Comparison of ENCODE assay signal across 8 cellular contexts in the genomic region with DNA sequence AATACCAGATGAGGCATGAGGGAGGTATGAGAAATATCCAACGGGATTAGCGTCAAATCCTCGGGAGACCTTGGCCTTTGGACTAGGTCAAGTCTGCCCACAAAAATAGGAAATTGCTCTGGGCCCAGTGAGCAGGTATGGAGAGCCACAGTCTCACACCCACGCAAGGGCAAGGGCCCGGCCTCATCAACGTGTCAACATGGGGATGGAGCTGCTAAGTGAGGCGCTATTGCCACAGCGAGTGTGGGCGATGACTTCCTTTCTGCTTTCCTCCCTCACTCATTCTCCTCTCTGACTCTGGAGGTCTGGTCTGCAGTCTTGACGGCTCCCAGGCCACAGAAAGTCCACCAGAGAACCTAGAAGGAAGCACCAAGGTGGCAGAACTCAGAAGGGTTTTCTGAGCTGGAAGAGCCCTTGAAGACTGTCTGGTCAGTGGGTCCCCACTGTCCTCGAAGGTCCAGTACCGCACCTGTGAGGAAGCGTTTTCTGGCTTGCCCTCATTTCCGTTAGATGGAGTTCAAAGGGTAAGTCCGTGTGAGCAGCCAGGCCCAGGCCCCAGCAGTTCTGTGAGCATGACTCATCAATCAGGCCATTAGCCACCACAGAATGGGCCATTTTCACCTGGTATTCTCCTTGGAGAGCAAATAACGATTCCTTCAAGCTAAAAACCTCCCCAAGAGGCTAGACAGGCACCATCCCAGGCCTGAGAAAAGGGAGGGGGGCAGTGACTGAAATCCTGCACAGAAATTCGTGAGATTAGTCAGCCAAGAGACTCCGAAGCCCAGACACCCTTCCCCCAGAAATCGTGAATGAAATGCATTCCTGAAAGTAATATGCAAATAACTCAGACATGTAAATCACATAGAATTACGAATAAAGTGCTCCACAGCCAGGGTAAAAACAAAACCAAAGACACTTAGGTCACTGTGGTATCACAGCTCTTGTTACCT.
DNase-seq lines count a peak whose midpoint lies in the region; ATAC-seq and TF ChIP-seq lines count a peak whose summit lies in the region.

No MANE protein-coding gene starts in this region.

- H3K4me3 Mint-ChIP-seq in Calu3 (ENCODE audit: low read depth, unreplicated experiment), result no peak overlapping the region
- H3K4me3 Mint-ChIP-seq in activated CD4-positive, alpha-beta memory T cell treated with anti-CD3 and anti-CD28 coated beads, Interleukin-2, amount 10 ng/mL, durations not matched to agents 7 days and 5 days, result no peak overlapping the region
- H3K4me3 Mint-ChIP-seq in glutamatergic neuron (ENCODE audit: unreplicated experiment), result peak overlapping the region; percentile 76

- H3K4me1 Mint-ChIP-seq in Calu3 (ENCODE audit: low read depth, unreplicated experiment), result peaks cover 78% of the 10 kb centered on the region
- peaks cover 22% of the 10 kb centered on the region for H3K4me1 Mint-ChIP-seq in activated CD4-positive, alpha-beta memory T cell treated with anti-CD3 and anti-CD28 coated beads, Interleukin-2, amount 10 ng/mL, durations not matched to agents 7 days and 5 days
- H3K4me1 Mint-ChIP-seq in glutamatergic neuron (ENCODE audit: low read depth, unreplicated experiment), result peaks cover 82% of the 10 kb centered on the region

- H3K36me3 Mint-ChIP-seq in Calu3 (ENCODE audit: insufficient read depth, unreplicated experiment) (peaks cover 33% of the 10 kb centered on the region), glutamatergic neuron (ENCODE audit: unreplicated experiment) (no peaks in the 10 kb centered on the region)
- H3K36me3 Mint-ChIP-seq in activated CD4-positive, alpha-beta memory T cell treated with anti-CD3 and anti-CD28 coated beads, Interleukin-2, amount 10 ng/mL, durations not matched to agents 7 days and 5 days (ENCODE audit: low read depth), result no peaks in the 10 kb centered on the region

- CTCF ChIA-PET in Calu3 (lab: Charles Lee), result interaction anchor here (0.6 to 3.2 kb wide), 5 partner anchors 14 to 719 kb away, joined by 3 to 16 read pairs (median 3); no protein-coding TSS in a partner anchor
- CTCF ChIA-PET in activated CD4-positive, alpha-beta memory T cell treated with anti-CD3 and anti-CD28 coated beads, Interleukin-2, amount 10 ng/mL, durations not matched to agents 7 days and 5 days (lab: Charles Lee), result interaction anchor here (0.6 to 3.0 kb wide), 7 partner anchors 14 to 241 kb away, joined by 3 to 10 read pairs (median 3); no protein-coding TSS in a partner anchor

- H3K27ac Mint-ChIP-seq in Calu3 (ENCODE audit: unreplicated experiment) (peak overlapping the region; percentile 99), glutamatergic neuron (ENCODE audit: unreplicated experiment) (peak overlapping the region; percentile 95)
- H3K27ac Mint-ChIP-seq in activated CD4-positive, alpha-beta memory T cell treated with anti-CD3 and anti-CD28 coated beads, Interleukin-2, amount 10 ng/mL, durations not matched to agents 7 days and 5 days, result peak overlapping the region; percentile 44

- intact Hi-C loops in Calu3 (cut with micrococcal nuclease; ENCODE audit: unreplicated experiment), result no loop called here

- peak; percentile 54 for DNase-seq in Calu3
- DNase-seq in activated CD4-positive, alpha-beta memory T cell treated with anti-CD3 and anti-CD28 coated beads, Interleukin-2, amount 10 ng/mL, durations not matched to agents 7 days and 5 days, result peak; percentile 45
- DNase-seq in glutamatergic neuron, result peak; percentile 46
- DNase-seq in stimulated activated CD8-positive, alpha-beta memory T cell treated with anti-CD3 and anti-CD28 coated beads, Interleukin-2, amount 100 ng/mL, for 48 hours (ENCODE audit: low read depth in 2 of 2), result peak; percentile 40 to 65
- DNase-seq in COR-L47 (lab: John Stamatoyannopoulos, UW), result no peak
- DNase-seq in DMS153 (lab: John Stamatoyannopoulos, UW), result no peak

- no TSS peak for BruUV-seq in Calu3 (replicated peaks; lab: Mats Ljungman, UMichigan)

- ATAC-seq in GM19467 (IDR thresholded peaks at IDR 0.05; ENCODE audit: unreplicated experiment) (peak; percentile 80), HG03457 (IDR thresholded peaks at IDR 0.05; ENCODE audit: unreplicated experiment) (peak; percentile 79)

- POLR2A ChIA-PET in activated CD4-positive, alpha-beta memory T cell treated with anti-CD3 and anti-CD28 coated beads, Interleukin-2, amount 10 ng/mL, durations not matched to agents 7 days and 5 days (lab: Charles Lee), result interaction anchor here (0.8 to 1.3 kb wide), 2 partner anchors 8 to 231 kb away, joined by 3 read pairs; no protein-coding TSS in a partner anchor

- H3K9me3 Mint-ChIP-seq in Calu3 (ENCODE audit: low read depth, unreplicated experiment), result no peaks in the 10 kb centered on the region
- no peaks in the 10 kb centered on the region for H3K9me3 Mint-ChIP-seq in activated CD4-positive, alpha-beta memory T cell treated with anti-CD3 and anti-CD28 coated beads, Interleukin-2, amount 10 ng/mL, durations not matched to agents 7 days and 5 days
- peaks cover 11% of the 10 kb centered on the region for H3K9me3 Mint-ChIP-seq in glutamatergic neuron (ENCODE audit: unreplicated experiment)

- TF ChIP-seq CTCF in Calu3 (IDR thresholded peaks at IDR 0.05; ENCODE audit: unreplicated experiment) (no peak), glutamatergic neuron (IDR thresholded peaks at IDR 0.05; ENCODE audit: partially characterized antibody, unreplicated experiment) (no peak)

- H3K27me3 Mint-ChIP-seq in Calu3 (ENCODE audit: unreplicated experiment) (no peaks in the 10 kb centered on the region), glutamatergic neuron (ENCODE audit: unreplicated experiment) (peaks cover 11% of the 10 kb centered on the region)
- peaks cover 32% of the 10 kb centered on the region for H3K27me3 Mint-ChIP-seq in activated CD4-positive, alpha-beta memory T cell treated with anti-CD3 and anti-CD28 coated beads, Interleukin-2, amount 10 ng/mL, durations not matched to agents 7 days and 5 days

Comparison
In these comparisons a context has a peak if more than half of its experiments do, and no peak if none do; other contexts are left out.
1. DNase-seq: peak in Calu3 (single experiment), activated CD4-positive, alpha-beta memory T cell treated with anti-CD3 and anti-CD28 coated beads, Interleukin-2, amount 10 ng/mL, durations not matched to agents 7 days and 5 days (single experiment), glutamatergic neuron (single experiment) and stimulated activated CD8-positive, alpha-beta memory T cell treated with anti-CD3 and anti-CD28 coated beads, Interleukin-2, amount 100 ng/mL, for 48 hours (2 of 2); none in COR-L47 (single experiment) and DMS153 (single experiment).
2. H3K27ac Mint-ChIP-seq: peak in every context shown above with its lines; median percentile 99 in Calu3; 95 in glutamatergic neuron; 44 in activated CD4-positive, alpha-beta memory T cell treated with anti-CD3 and anti-CD28 coated beads, Interleukin-2, amount 10 ng/mL, durations not matched to agents 7 days and 5 days.